In genomic region chr11:68835749-68836148, GRCh38 we compare ENCODE assay signal across 25 cellular contexts. TPM values are rescaled to one million over a fixed set of nuclear protein-coding genes. Genes with fewer than 3 reads are reported as not detected.
DNase-seq lines count a peak whose midpoint lies in the region; ATAC-seq, FAIRE-seq and TF ChIP-seq lines count a peak whose summit lies in the region.
"Had no signal": no experiment of that assay in that cellular context is flagged by ENCODE, and none has a peak within 500 bp of the region (broad histone marks: within the 10 kb centered on the region; RNA-seq: fewer than 3 reads in every experiment).

No MANE protein-coding gene starts in this region.

- WGBS in stomach, 5 donors, result 31 to 62% (median 40%) methylated on average over 4 of the region's 4 CpGs

- no peak for FAIRE-seq in GM12891 (lab: Jason Lieb, UNC)
- FAIRE-seq: endothelial cell of umbilical vein had no signal

- POLR2A ChIA-PET in CD8-positive, alpha-beta memory T cell (lab: Charles Lee), result no interaction called here

- peak overlapping the region; percentile 32 to 86 (median 72) for H3K27ac Mint-ChIP-seq in CD8-positive, alpha-beta memory T cell
- H3K27ac Mint-ChIP-seq: activated CD4-positive, alpha-beta T cell treated with anti-CD3 and anti-CD28 coated beads for 36 hours; activated CD8-positive, alpha-beta T cell treated with anti-CD3 and anti-CD28 coated beads, Interleukin-2, amount 10 ng/mL, durations not matched to agents 7 days and 5 days; brain; memory B cell had no signal

- H3K4me3 Mint-ChIP-seq in CD8-positive, alpha-beta memory T cell, result no peak overlapping the region
- H3K4me3 Mint-ChIP-seq: activated CD4-positive, alpha-beta T cell treated with anti-CD3 and anti-CD28 coated beads for 36 hours; activated CD8-positive, alpha-beta T cell treated with anti-CD3 and anti-CD28 coated beads, Interleukin-2, amount 10 ng/mL, durations not matched to agents 7 days and 5 days; brain; memory B cell had no signal

- intact Hi-C loops in colonic mucosa (cut with DNase I), result no loop called here
- intact Hi-C loops in stomach (cut with DNase I; ENCODE audit: low total_unique reads), result no loop called here

- peaks cover 43 to 80% (median 63%) of the 10 kb centered on the region in 3 donors for H3K4me1 Mint-ChIP-seq in CD8-positive, alpha-beta memory T cell

- peaks cover under 1% of the 10 kb centered on the region for H3K36me3 ChIP-seq in CD8-positive, alpha-beta memory T cell (ENCODE audit: insufficient read depth, low read length)
- no peaks in the 10 kb centered on the region for H3K36me3 ChIP-seq in colonic mucosa
- peaks cover 6% of the 10 kb centered on the region for H3K36me3 ChIP-seq in muscle layer of colon (ENCODE audit: insufficient read depth, low read length)
- peaks cover 0 to 8% (median 0%) of the 10 kb centered on the region in 4 donors for H3K36me3 ChIP-seq in stomach

- TF ChIP-seq POLR2A in stomach (IDR thresholded peaks at IDR 0.05) (no peak), GM12891 (IDR thresholded peaks at IDR 0.05; ENCODE audit: low read depth, low read length) (no peak)

- DNase-seq in CD8-positive, alpha-beta memory T cell, result no peak
- DNase-seq in colonic mucosa (no peak), stomach (peak; percentile 48), GM12891 (ENCODE audit: insufficient read length, low spot score) (no peak)
- DNase-seq: activated CD4-positive, alpha-beta T cell treated with anti-CD3 and anti-CD28 coated beads for 36 hours; activated CD8-positive, alpha-beta T cell treated with anti-CD3 and anti-CD28 coated beads, Interleukin-2, amount 10 ng/mL, durations not matched to agents 7 days and 5 days; CD4-positive, CD25-positive, alpha-beta regulatory T cell; glutamatergic neuron; GM23248; Kasumi-1; MV-4-11; NCI-H1694; NCI-H510A treated with DMSO at 0.1 percent for 48 hours; NK-92 treated with Interleukin-12 subunit alpha and Interleukin-12 subunit beta, amount 100 ng/mL, for 24 hours; PC-9; SHP77; stimulated activated CD4-positive, alpha-beta T cell treated with anti-CD3 and anti-CD28 coated beads, Interleukin-1b, Interleukin-23, amount 100 ng/mL, for 48 hours; stimulated activated CD8-positive, alpha-beta memory T cell treated with anti-CD3 and anti-CD28 coated beads, Interleukin-4, amount 100 ng/mL, for 48 hours had no signal

- no peaks in the 10 kb centered on the region for H3K27me3 ChIP-seq in CD8-positive, alpha-beta memory T cell (ENCODE audit: insufficient read depth, low read length, poor library complexity, severe bottlenecking)
- no peaks in the 10 kb centered on the region for H3K27me3 ChIP-seq in colonic mucosa
- no peaks in the 10 kb centered on the region for H3K27me3 ChIP-seq in muscle layer of colon (ENCODE audit: control insufficient read depth in 1 of 2, insufficient read depth in 2 of 2, low read length in 2 of 2)
- H3K27me3 ChIP-seq in stomach, result no peaks in the 10 kb centered on the region

- TF ChIP-seq CTCF in colonic mucosa (IDR thresholded peaks at IDR 0.05), result no peak
- no peak for TF ChIP-seq CTCF in stomach (IDR thresholded peaks at IDR 0.05)

- no peaks in the 10 kb centered on the region for H3K9me3 Mint-ChIP-seq in CD8-positive, alpha-beta memory T cell
- H3K9me3 Mint-ChIP-seq: brain; CD4-positive, CD25-positive, alpha-beta regulatory T cell; memory B cell had no signal

- TF ChIP-seq EP300 in stomach (IDR thresholded peaks at IDR 0.05), result no peak

- H3K4me3 ChIP-seq in CD8-positive, alpha-beta memory T cell (ENCODE audit: low read length), result no peak overlapping the region
- H3K4me3 ChIP-seq in colonic mucosa, result no peak overlapping the region
- no peak overlapping the region for H3K4me3 ChIP-seq in muscle layer of colon (ENCODE audit: low read depth in 1 of 2, low read length in 2 of 2)
- no peak overlapping the region for H3K4me3 ChIP-seq in stomach
- H3K4me3 ChIP-seq: GM23248, PC-9, skin epidermis had no signal

- CTCF ChIA-PET in CD8-positive, alpha-beta memory T cell (lab: Charles Lee), result interaction anchor here (1.6 kb wide), 1 partner anchor 20 kb away, joined by 3 read pairs; no protein-coding TSS in a partner anchor

- peak overlapping the region in 1 of 2 donors; percentile 99 for H3K9ac ChIP-seq in colonic mucosa (ENCODE audit: low read depth in 2 of 2, low read length in 2 of 2)
- H3K9ac ChIP-seq in muscle layer of colon (ENCODE audit: low read length), result no peak overlapping the region
- H3K9ac ChIP-seq: GM23248 had no signal

- no peaks in the 10 kb centered on the region for H3K9me3 ChIP-seq in CD8-positive, alpha-beta memory T cell (ENCODE audit: low read length)
- no peaks in the 10 kb centered on the region for H3K9me3 ChIP-seq in colonic mucosa
- no peaks in the 10 kb centered on the region for H3K9me3 ChIP-seq in muscle layer of colon (ENCODE audit: low read length)
- H3K9me3 ChIP-seq in stomach, result no peaks in the 10 kb centered on the region

- no peaks in the 10 kb centered on the region for H3K27me3 Mint-ChIP-seq in CD8-positive, alpha-beta memory T cell
- H3K27me3 Mint-ChIP-seq: activated CD4-positive, alpha-beta T cell treated with anti-CD3 and anti-CD28 coated beads for 36 hours; memory B cell had no signal

- peaks cover 0 to 12% (median 2%) of the 10 kb centered on the region in 3 donors for H3K36me3 Mint-ChIP-seq in CD8-positive, alpha-beta memory T cell
- H3K36me3 Mint-ChIP-seq: brain had no signal

- H3K27ac ChIP-seq in CD8-positive, alpha-beta memory T cell (ENCODE audit: low read depth, low read length), result no peak overlapping the region
- H3K27ac ChIP-seq in colonic mucosa, result peak overlapping the region; percentile 72
- peak overlapping the region; percentile 3 for H3K27ac ChIP-seq in muscle layer of colon (ENCODE audit: low read depth, low read length)
- H3K27ac ChIP-seq in stomach, result peak overlapping the region; percentile 28 to 98 (median 62)
- H3K27ac ChIP-seq: GM23248, PC-9 had no signal

- ATAC-seq in esophagus mucosa (no peak), GM18519 (IDR thresholded peaks at IDR 0.05; ENCODE audit: low FRiP score, unreplicated experiment) (no peak)
- ATAC-seq: activated CD4-positive, alpha-beta T cell treated with anti-CD3 and anti-CD28 coated beads for 36 hours; activated CD8-positive, alpha-beta T cell treated with anti-CD3 and anti-CD28 coated beads, Interleukin-2, amount 10 ng/mL, durations not matched to agents 7 days and 5 days had no signal

- H3K4me1 ChIP-seq in CD8-positive, alpha-beta memory T cell (ENCODE audit: insufficient read depth, low read length), result peaks cover 50% of the 10 kb centered on the region
- H3K4me1 ChIP-seq in colonic mucosa (peaks cover 33% of the 10 kb centered on the region), muscle layer of colon (ENCODE audit: insufficient read depth, low read length) (peaks cover 83% of the 10 kb centered on the region), stomach (peaks cover 61 to 95% (median 91%) of the 10 kb centered on the region in 4 donors)

TF ChIP-seq in GM12891, 5 proteins besides CTCF, POLR2A, EP300 and RAD21:
- TF ChIP-seq POU2F2 (IDR thresholded peaks at IDR 0.05; ENCODE audit: low read depth, low read length) (no peak), SPI1 (IDR thresholded peaks at IDR 0.05; ENCODE audit: low read depth, low read length) (no peak), POLR2AphosphoS5 (IDR thresholded peaks at IDR 0.05; ENCODE audit: low read depth, low read length) (no peak), PAX5 (IDR thresholded peaks at IDR 0.05; ENCODE audit: insufficient read depth, low read length, severe bottlenecking) (no peak), TAF1 (IDR thresholded peaks at IDR 0.05; ENCODE audit: low read depth, low read length) (no peak)

RNA-seq across cellular contexts. Expression of gene CPT1A, which starts 6.0 kb away (rescaled TPM):
- 10 to 100 TPM; 25.6 to 27.4 TPM for total RNA-seq in CD8-positive, alpha-beta memory T cell
- polyA plus RNA-seq in CD8-positive, alpha-beta memory T cell, result 9.8 TPM
- total RNA-seq in colonic mucosa (100 to 1,000 TPM; 197 to 213 TPM), stomach (100 to 1,000 TPM in 1 of 5 donors, 10 to 100 TPM in 4; 17.0 to 103 (median 61.7) TPM), esophagus mucosa (23.9 TPM)
- polyA plus RNA-seq in stomach, result 10 to 100 TPM in 2 of 3 donors, 1 to 10 TPM in 1; 7.0 to 10.5 (median 10.3) TPM
- polyA plus RNA-seq in GM12891 (2012; ENCODE audit: low read depth, missing spikeins), result 2.4 TPM
